11 cellular contexts compared by ENCODE assay signal in genomic region chr9:89969156-89969566, GRCh38.
A peak's percentile ranks its signal among the peaks of the same experiment; 100 is the strongest.
DNase-seq lines count a peak whose midpoint lies in the region; ATAC-seq and TF ChIP-seq lines count a peak whose summit lies in the region.
"Had no signal": no experiment of that assay in that cellular context is flagged by ENCODE, and none has a peak within 500 bp of the region (broad histone marks: within the 10 kb centered on the region; RNA-seq: fewer than 3 reads in every experiment).

No MANE protein-coding gene starts in this region.

- no peaks in the 10 kb centered on the region for H3K9me3 ChIP-seq in sigmoid colon
- H3K9me3 ChIP-seq: adrenal gland had no signal

- no peak for TF ChIP-seq EP300 in sigmoid colon (IDR thresholded peaks at IDR 0.05)

- intact Hi-C loops in sigmoid colon (cut with DNase I) = no loop called here

- ATAC-seq in foreskin keratinocyte = peak; percentile 56
- ATAC-seq in stimulated activated naive CD8-positive, alpha-beta T cell treated with anti-CD3 and anti-CD28 coated beads, Interleukin-15, amount 100 ng/mL, for 72 hours = peak; percentile 82
- no peak for ATAC-seq in HG02623 (IDR thresholded peaks at IDR 0.05; ENCODE audit: unreplicated experiment)
- no peak for ATAC-seq in GM19463 (IDR thresholded peaks at IDR 0.05; ENCODE audit: unreplicated experiment)

- 8 to 22% methylated on average over 3 of the region's 3 CpGs for WGBS in sigmoid colon, 2 donors

- no peaks in the 10 kb centered on the region for H3K9me3 Mint-ChIP-seq in stimulated activated naive CD8-positive, alpha-beta T cell treated with anti-CD3 and anti-CD28 coated beads, Interleukin-15, amount 100 ng/mL, for 72 hours
- H3K9me3 Mint-ChIP-seq: CD14-positive monocyte, endodermal cell had no signal

- peaks cover 3% of the 10 kb centered on the region for H3K27me3 Mint-ChIP-seq in stimulated activated naive CD8-positive, alpha-beta T cell treated with anti-CD3 and anti-CD28 coated beads, Interleukin-15, amount 100 ng/mL, for 72 hours

- no peaks in the 10 kb centered on the region for H3K36me3 ChIP-seq in sigmoid colon
- H3K36me3 ChIP-seq: adrenal gland had no signal

- H3K27ac ChIP-seq in foreskin keratinocyte = no peak overlapping the region
- H3K27ac ChIP-seq in sigmoid colon = no peak overlapping the region
- H3K27ac ChIP-seq: adrenal gland had no signal

- H3K27ac Mint-ChIP-seq in stimulated activated naive CD8-positive, alpha-beta T cell treated with anti-CD3 and anti-CD28 coated beads, Interleukin-15, amount 100 ng/mL, for 72 hours = no peak overlapping the region
- H3K27ac Mint-ChIP-seq: endodermal cell had no signal

- peaks cover 22% of the 10 kb centered on the region for H3K4me1 Mint-ChIP-seq in stimulated activated naive CD8-positive, alpha-beta T cell treated with anti-CD3 and anti-CD28 coated beads, Interleukin-15, amount 100 ng/mL, for 72 hours
- H3K4me1 Mint-ChIP-seq: endodermal cell had no signal

- H3K4me3 Mint-ChIP-seq in stimulated activated naive CD8-positive, alpha-beta T cell treated with anti-CD3 and anti-CD28 coated beads, Interleukin-15, amount 100 ng/mL, for 72 hours = no peak overlapping the region
- H3K4me3 Mint-ChIP-seq: CD14-positive monocyte, endodermal cell had no signal

- no peak overlapping the region for H3K4me3 ChIP-seq in sigmoid colon
- H3K4me3 ChIP-seq: adrenal gland had no signal

- H3K4me1 ChIP-seq in foreskin keratinocyte (no peaks in the 10 kb centered on the region), sigmoid colon (peaks cover 0 to 10% (median 6%) of the 10 kb centered on the region in 4 donors)
- H3K4me1 ChIP-seq: adrenal gland had no signal

- DNase-seq in activated naive CD4-positive, alpha-beta T cell treated with Interleukin-2 at 50 U/mL for 16 hours = peak; percentile 49
- DNase-seq in activated naive CD4-positive, alpha-beta T cell (lab: John Stamatoyannopoulos, UW) = no peak
- DNase-seq in NCI-H510A treated with DMSO at 0.1 percent for 48 hours (lab: John Stamatoyannopoulos, UW) (peak; percentile 81), foreskin keratinocyte (peak in 1 of 2 donors; percentile 25), sigmoid colon (no peak)
- no peak for DNase-seq in stimulated activated naive CD8-positive, alpha-beta T cell treated with anti-CD3 and anti-CD28 coated beads, Interleukin-15, amount 100 ng/mL, for 72 hours
- DNase-seq: adrenal gland, endodermal cell had no signal

- TF ChIP-seq POLR2A in sigmoid colon (IDR thresholded peaks at IDR 0.05) = no peak

- H3K27me3 ChIP-seq in foreskin keratinocyte (no peaks in the 10 kb centered on the region), sigmoid colon (no peaks in the 10 kb centered on the region)
- H3K27me3 ChIP-seq: adrenal gland had no signal

- TF ChIP-seq CTCF in foreskin keratinocyte (conservative IDR thresholded peaks at IDR 0.05) (no peak), sigmoid colon (IDR thresholded peaks at IDR 0.05) (no peak)

Comparison
In these comparisons a context has a peak if more than half of its experiments do, and no peak if none do; other contexts are left out.
1. DNase-seq: peak in activated naive CD4-positive, alpha-beta T cell treated with Interleukin-2 at 50 U/mL for 16 hours (single experiment) and NCI-H510A treated with DMSO at 0.1 percent for 48 hours (single experiment); none in activated naive CD4-positive, alpha-beta T cell (0 of 4), stimulated activated naive CD8-positive, alpha-beta T cell treated with anti-CD3 and anti-CD28 coated beads, Interleukin-15, amount 100 ng/mL, for 72 hours (0 of 2) and sigmoid colon (single experiment).
2. ATAC-seq: peak in foreskin keratinocyte (single experiment) and stimulated activated naive CD8-positive, alpha-beta T cell treated with anti-CD3 and anti-CD28 coated beads, Interleukin-15, amount 100 ng/mL, for 72 hours (single experiment); none in HG02623 (single experiment) and GM19463 (single experiment).